In the genomic region with DNA sequence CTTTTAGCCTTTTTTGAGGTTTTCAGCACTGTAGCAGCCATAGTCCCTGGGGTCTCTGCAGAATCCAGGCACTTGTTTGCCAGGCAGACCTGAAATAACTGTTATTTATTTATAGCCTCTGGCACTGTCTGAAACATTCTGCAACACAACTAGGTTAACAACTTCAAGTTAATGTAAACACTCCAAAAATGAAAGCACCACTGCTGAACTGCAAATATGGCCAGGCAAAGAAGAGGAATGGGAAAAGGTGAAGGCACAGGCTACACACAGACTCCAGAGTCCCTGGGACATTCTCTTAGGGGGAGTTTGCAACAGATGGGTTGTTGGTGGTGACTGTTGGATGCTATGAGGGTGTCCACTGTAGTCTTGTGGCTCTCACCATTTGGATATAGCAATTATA, we compare ENCODE assay signal across 28 cellular contexts.
"Had no signal": no experiment of that assay in that cellular context is flagged by ENCODE, and none has a peak within 500 bp of the region (broad histone marks: within the 10 kb centered on the region; RNA-seq: fewer than 3 reads in every experiment).

No MANE protein-coding gene starts in this region.

- H3K9me3 Mint-ChIP-seq: natural killer cell treated with Interleukin-12 subunit alpha and Interleukin-12 subunit beta and Interleukin-15 and Interleukin-18, amount 100 ng/mL, for 72 hours; neural progenitor cell had no signal

- H3K27ac ChIP-seq: coronary artery, esophagus muscularis mucosa, neural progenitor cell, parathyroid adenoma, right atrium auricular region, sigmoid colon, stomach, thyroid gland had no signal

- H3K36me3 Mint-ChIP-seq: mesothelial cell of epicardium; natural killer cell treated with Interleukin-12 subunit alpha and Interleukin-12 subunit beta and Interleukin-15 and Interleukin-18, amount 100 ng/mL, for 72 hours; neural progenitor cell; stimulated activated effector memory CD8-positive, alpha-beta T cell treated with anti-CD3 and anti-CD28 coated beads, Interleukin-12 subunit alpha, Interleukin-12 subunit beta, amount 100 ng/mL, for 72 hours had no signal

- H3K27me3 Mint-ChIP-seq: memory B cell, progenitor cell of endocrine pancreas had no signal

- H3K4me1 Mint-ChIP-seq: immature natural killer cell; stimulated activated effector memory CD8-positive, alpha-beta T cell treated with anti-CD3 and anti-CD28 coated beads, Interleukin-12 subunit alpha, Interleukin-12 subunit beta, amount 100 ng/mL, for 72 hours had no signal

- H3K9me3 ChIP-seq: esophagus muscularis mucosa, mucosa of descending colon, right atrium auricular region, sigmoid colon, stomach, thyroid gland had no signal

- ATAC-seq: left colon; left ventricle myocardium superior; mucosa of descending colon; natural killer cell treated with Interleukin-12 subunit alpha and Interleukin-12 subunit beta and Interleukin-15 and Interleukin-18, amount 100 ng/mL, for 72 hours; stimulated activated effector memory CD8-positive, alpha-beta T cell treated with anti-CD3 and anti-CD28 coated beads, Interleukin-12 subunit alpha, Interleukin-12 subunit beta, amount 100 ng/mL, for 72 hours had no signal

- H3K27ac Mint-ChIP-seq: immature natural killer cell; memory B cell; mesothelial cell of epicardium; natural killer cell treated with Interleukin-12 subunit alpha and Interleukin-12 subunit beta and Interleukin-15 and Interleukin-18, amount 100 ng/mL, for 72 hours; neural progenitor cell; progenitor cell of endocrine pancreas; stimulated activated effector memory CD8-positive, alpha-beta T cell treated with anti-CD3 and anti-CD28 coated beads, Interleukin-12 subunit alpha, Interleukin-12 subunit beta, amount 100 ng/mL, for 72 hours had no signal

- H3K27me3 ChIP-seq: esophagus muscularis mucosa, neural progenitor cell, right atrium auricular region, sigmoid colon, stomach, thyroid gland had no signal

- H3K4me3 Mint-ChIP-seq: immature natural killer cell; memory B cell; mesothelial cell of epicardium; natural killer cell treated with Interleukin-12 subunit alpha and Interleukin-12 subunit beta and Interleukin-15 and Interleukin-18, amount 100 ng/mL, for 72 hours; neural progenitor cell; stimulated activated effector memory CD8-positive, alpha-beta T cell treated with anti-CD3 and anti-CD28 coated beads, Interleukin-12 subunit alpha, Interleukin-12 subunit beta, amount 100 ng/mL, for 72 hours had no signal

- H3K4me3 ChIP-seq: coronary artery, esophagus muscularis mucosa, lung, mucosa of descending colon, neural progenitor cell, right atrium auricular region, sigmoid colon, stomach, thyroid gland had no signal

- DNase-seq: dermis blood vessel endothelial cell; effector memory CD4-positive, alpha-beta T cell; hypothalamus; immature natural killer cell; islet precursor cell; kidney glomerular epithelial cell; left colon; left ventricle myocardium superior; mucosa of descending colon; naive B cell; sigmoid colon; stimulated activated CD4-positive, alpha-beta T cell treated with anti-CD3 and anti-CD28 coated beads, Interleukin-2, amount 100 ng/mL, for 24 hours; stimulated activated CD4-positive, alpha-beta T cell treated with anti-CD3 and anti-CD28 coated beads, Interleukin-4, amount 100 ng/mL, for 24 hours; stimulated activated naive CD4-positive, alpha-beta T cell treated with Interleukin-2 at 50 U/mL for 16 hours; stomach; thyroid gland; trophoblast cell had no signal
